Comparison of ENCODE assay signal across 1 cellular context in genomic region chr5:67373518-67373917, GRCh38.
TF ChIP-seq lines count a peak whose summit lies in the region.

No MANE protein-coding gene starts in this region.

TF ChIP-seq in GM23338, 12 proteins besides CTCF, POLR2A, EP300 and RAD21 (continued from another document):
- no peak for TF ChIP-seq REST (IDR thresholded peaks at IDR 0.05; ENCODE audit: unreplicated experiment)
- TF ChIP-seq ETS1 (IDR thresholded peaks at IDR 0.05) = no peak
- TF ChIP-seq, protein P1, sequence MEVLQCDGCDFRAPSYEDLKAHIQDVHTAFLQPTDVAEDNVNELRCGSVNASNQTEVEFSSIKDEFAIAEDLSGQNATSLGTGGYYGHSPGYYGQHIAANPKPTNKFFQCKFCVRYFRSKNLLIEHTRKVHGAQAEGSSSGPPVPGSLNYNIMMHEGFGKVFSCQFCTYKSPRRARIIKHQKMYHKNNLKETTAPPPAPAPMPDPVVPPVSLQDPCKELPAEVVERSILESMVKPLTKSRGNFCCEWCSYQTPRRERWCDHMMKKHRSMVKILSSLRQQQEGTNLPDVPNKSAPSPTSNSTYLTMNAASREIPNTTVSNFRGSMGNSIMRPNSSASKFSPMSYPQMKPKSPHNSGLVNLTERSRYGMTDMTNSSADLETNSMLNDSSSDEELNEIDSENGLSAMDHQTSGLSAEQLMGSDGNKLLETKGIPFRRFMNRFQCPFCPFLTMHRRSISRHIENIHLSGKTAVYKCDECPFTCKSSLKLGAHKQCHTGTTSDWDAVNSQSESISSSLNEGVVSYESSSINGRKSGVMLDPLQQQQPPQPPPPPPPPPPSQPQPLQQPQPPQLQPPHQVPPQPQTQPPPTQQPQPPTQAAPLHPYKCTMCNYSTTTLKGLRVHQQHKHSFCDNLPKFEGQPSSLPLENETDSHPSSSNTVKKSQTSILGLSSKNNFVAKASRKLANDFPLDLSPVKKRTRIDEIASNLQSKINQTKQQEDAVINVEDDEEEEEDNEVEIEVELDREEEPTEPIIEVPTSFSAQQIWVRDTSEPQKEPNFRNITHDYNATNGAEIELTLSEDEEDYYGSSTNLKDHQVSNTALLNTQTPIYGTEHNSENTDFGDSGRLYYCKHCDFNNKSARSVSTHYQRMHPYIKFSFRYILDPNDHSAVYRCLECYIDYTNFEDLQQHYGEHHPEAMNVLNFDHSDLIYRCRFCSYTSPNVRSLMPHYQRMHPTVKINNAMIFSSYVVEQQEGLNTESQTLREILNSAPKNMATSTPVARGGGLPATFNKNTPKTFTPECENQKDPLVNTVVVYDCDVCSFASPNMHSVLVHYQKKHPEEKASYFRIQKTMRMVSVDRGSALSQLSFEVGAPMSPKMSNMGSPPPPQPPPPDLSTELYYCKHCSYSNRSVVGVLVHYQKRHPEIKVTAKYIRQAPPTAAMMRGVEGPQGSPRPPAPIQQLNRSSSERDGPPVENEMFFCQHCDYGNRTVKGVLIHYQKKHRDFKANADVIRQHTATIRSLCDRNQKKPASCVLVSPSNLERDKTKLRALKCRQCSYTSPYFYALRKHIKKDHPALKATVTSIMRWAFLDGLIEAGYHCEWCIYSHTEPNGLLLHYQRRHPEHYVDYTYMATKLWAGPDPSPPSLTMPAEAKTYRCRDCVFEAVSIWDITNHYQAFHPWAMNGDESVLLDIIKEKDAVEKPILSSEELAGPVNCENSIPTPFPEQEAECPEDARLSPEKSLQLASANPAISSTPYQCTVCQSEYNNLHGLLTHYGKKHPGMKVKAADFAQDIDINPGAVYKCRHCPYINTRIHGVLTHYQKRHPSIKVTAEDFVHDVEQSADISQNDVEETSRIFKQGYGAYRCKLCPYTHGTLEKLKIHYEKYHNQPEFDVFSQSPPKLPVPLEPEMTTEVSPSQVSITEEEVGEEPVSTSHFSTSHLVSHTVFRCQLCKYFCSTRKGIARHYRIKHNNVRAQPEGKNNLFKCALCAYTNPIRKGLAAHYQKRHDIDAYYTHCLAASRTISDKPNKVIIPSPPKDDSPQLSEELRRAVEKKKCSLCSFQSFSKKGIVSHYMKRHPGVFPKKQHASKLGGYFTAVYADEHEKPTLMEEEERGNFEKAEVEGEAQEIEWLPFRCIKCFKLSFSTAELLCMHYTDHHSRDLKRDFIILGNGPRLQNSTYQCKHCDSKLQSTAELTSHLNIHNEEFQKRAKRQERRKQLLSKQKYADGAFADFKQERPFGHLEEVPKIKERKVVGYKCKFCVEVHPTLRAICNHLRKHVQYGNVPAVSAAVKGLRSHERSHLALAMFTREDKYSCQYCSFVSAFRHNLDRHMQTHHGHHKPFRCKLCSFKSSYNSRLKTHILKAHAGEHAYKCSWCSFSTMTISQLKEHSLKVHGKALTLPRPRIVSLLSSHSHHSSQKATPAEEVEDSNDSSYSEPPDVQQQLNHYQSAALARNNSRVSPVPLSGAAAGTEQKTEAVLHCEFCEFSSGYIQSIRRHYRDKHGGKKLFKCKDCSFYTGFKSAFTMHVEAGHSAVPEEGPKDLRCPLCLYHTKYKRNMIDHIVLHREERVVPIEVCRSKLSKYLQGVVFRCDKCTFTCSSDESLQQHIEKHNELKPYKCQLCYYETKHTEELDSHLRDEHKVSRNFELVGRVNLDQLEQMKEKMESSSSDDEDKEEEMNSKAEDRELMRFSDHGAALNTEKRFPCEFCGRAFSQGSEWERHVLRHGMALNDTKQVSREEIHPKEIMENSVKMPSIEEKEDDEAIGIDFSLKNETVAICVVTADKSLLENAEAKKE (CRISPR knock-in tag; IDR thresholded peaks at IDR 0.05) = no peak
- no peak for TF ChIP-seq EZH2phosphoT487 (IDR thresholded peaks at IDR 0.05; ENCODE audit: unreplicated experiment)
